18 cellular contexts compared by ENCODE assay signal in the genomic region with DNA sequence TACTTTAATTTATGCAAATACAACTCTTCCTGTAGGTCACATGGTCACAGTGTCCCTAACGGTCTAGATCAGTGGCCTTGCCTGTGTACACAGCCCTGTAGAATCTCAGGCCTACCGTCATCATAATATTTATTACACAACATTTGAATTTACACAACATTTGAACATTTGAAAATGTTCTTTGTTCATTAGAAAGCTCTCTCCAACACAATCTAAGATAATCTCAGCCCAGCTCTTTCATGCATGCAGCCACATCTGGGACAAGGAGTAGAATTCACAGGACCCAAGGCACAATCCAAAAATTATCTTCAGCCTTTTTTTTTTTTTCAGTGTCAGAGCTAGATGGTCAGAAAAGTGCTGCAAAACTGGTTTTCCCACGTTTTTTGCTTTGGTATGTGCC.
DNase-seq lines count a peak whose midpoint lies in the region; ATAC-seq, FAIRE-seq and TF ChIP-seq lines count a peak whose summit lies in the region.
"Had no signal": no experiment of that assay in that cellular context is flagged by ENCODE, and none has a peak within 500 bp of the region (broad histone marks: within the 10 kb centered on the region; RNA-seq: fewer than 3 reads in every experiment).

No MANE protein-coding gene starts in this region.

- H3K27me3 Mint-ChIP-seq in astrocyte (ENCODE audit: low read depth, unreplicated experiment) = no peaks in the 10 kb centered on the region
- H3K27me3 Mint-ChIP-seq in mesothelial cell of epicardium (ENCODE audit: low read depth) = no peaks in the 10 kb centered on the region
- no peaks in the 10 kb centered on the region for H3K27me3 Mint-ChIP-seq in type B pancreatic cell
- H3K27me3 Mint-ChIP-seq in activated CD8-positive, alpha-beta T cell treated with anti-CD3 and anti-CD28 coated beads, Interleukin-2, amount 10 ng/mL, durations not matched to agents 7 days and 5 days (ENCODE audit: low read depth) = no peaks in the 10 kb centered on the region
- H3K27me3 Mint-ChIP-seq: CD8-positive, alpha-beta memory T cell had no signal

- H3K9me2 ChIP-seq in SK-N-SH (no peaks in the 10 kb centered on the region), hepatocyte (replicated peaks; ENCODE audit: insufficient read depth) (no peaks in the 10 kb centered on the region)

- H3K27ac ChIP-seq in SK-N-SH (ENCODE audit: low read depth in 2 of 2, low read length in 1 of 2) (peak overlapping the region in 1 of 2 experiments; percentile 87; a peak in 1 of 4 replicates), astrocyte (ENCODE audit: low read depth, low read length) (peak overlapping the region; percentile 49), hepatocyte (no peak overlapping the region)
- H3K27ac ChIP-seq: 22Rv1, BLaER1 had no signal

- H3K27me3 ChIP-seq in SK-N-SH (ENCODE audit: insufficient read depth) (no peaks in the 10 kb centered on the region), astrocyte (ENCODE audit: insufficient read depth, low read length) (no peaks in the 10 kb centered on the region), hepatocyte (no peaks in the 10 kb centered on the region)
- H3K27me3 ChIP-seq: BLaER1 had no signal

- H3K36me3 ChIP-seq in SK-N-SH (replicated peaks in 1 of 2; ENCODE audit: control insufficient read depth in 1 of 2, insufficient read depth in 2 of 2, low read length in 1 of 2) (no peaks in the 10 kb centered on the region), astrocyte (ENCODE audit: insufficient read depth, low read length) (no peaks in the 10 kb centered on the region), hepatocyte (replicated peaks; ENCODE audit: insufficient read depth, low read depth) (no peaks in the 10 kb centered on the region)
- H3K36me3 ChIP-seq: BLaER1 had no signal

- H3K4me3 ChIP-seq in SK-N-SH (ENCODE audit: low read depth in 2 of 2, low read length in 1 of 2) = no peak overlapping the region
- no peak overlapping the region for H3K4me3 ChIP-seq in astrocyte (ENCODE audit: insufficient read depth, low read depth, low read length)
- no peak overlapping the region for H3K4me3 ChIP-seq in hepatocyte
- H3K4me3 ChIP-seq: BLaER1, GM23338 had no signal

- no peak overlapping the region for H3K4me2 ChIP-seq in SK-N-SH
- H3K4me2 ChIP-seq in astrocyte (ENCODE audit: low read length) = no peak overlapping the region
- no peak overlapping the region for H3K4me2 ChIP-seq in hepatocyte
- H3K4me2 ChIP-seq: BLaER1, GM23338 had no signal

- TF ChIP-seq EP300 in SK-N-SH (IDR thresholded peaks at IDR 0.05; ENCODE audit: borderline replicate concordance in 1 of 2, low read depth in 1 of 2, low read length in 1 of 2) = no peak

- FAIRE-seq in astrocyte (lab: Jason Lieb, UNC) = no peak
- FAIRE-seq: GM18507, HepG2, HTR-8/SVneo had no signal

- ATAC-seq in SK-N-SH treated with all-trans-retinoic acid at 6 μM for 48 hours (no peak), HG02763 (IDR thresholded peaks at IDR 0.05; ENCODE audit: unreplicated experiment) (no peak)
- no peak for ATAC-seq in activated CD8-positive, alpha-beta T cell treated with anti-CD3 and anti-CD28 coated beads, Interleukin-2, amount 10 ng/mL, durations not matched to agents 7 days and 5 days
- ATAC-seq: GM23338, HepG2 had no signal

- H3K4me1 Mint-ChIP-seq in astrocyte (ENCODE audit: low read depth, unreplicated experiment) (peaks cover 38% of the 10 kb centered on the region), mesothelial cell of epicardium (peaks cover 35% of the 10 kb centered on the region), type B pancreatic cell (ENCODE audit: unreplicated experiment) (peaks cover 17% of the 10 kb centered on the region)
- no peaks in the 10 kb centered on the region for H3K4me1 Mint-ChIP-seq in activated CD8-positive, alpha-beta T cell treated with anti-CD3 and anti-CD28 coated beads, Interleukin-2, amount 10 ng/mL, durations not matched to agents 7 days and 5 days (ENCODE audit: low read depth)
- H3K4me1 Mint-ChIP-seq: CD8-positive, alpha-beta memory T cell had no signal

- WGBS in SK-N-SH (ENCODE audit: low lambda C conversion rate) = 64% methylated on average over 3 of the region's 3 CpGs
- 61% methylated on average over 3 of the region's 3 CpGs for WGBS in hepatocyte (ENCODE audit: low lambda C conversion rate, missing lambda C conversion rate)

- H3K36me3 Mint-ChIP-seq in astrocyte (ENCODE audit: low read depth, unreplicated experiment) = no peaks in the 10 kb centered on the region
- no peaks in the 10 kb centered on the region for H3K36me3 Mint-ChIP-seq in mesothelial cell of epicardium
- H3K36me3 Mint-ChIP-seq in type B pancreatic cell = no peaks in the 10 kb centered on the region
- H3K36me3 Mint-ChIP-seq in activated CD8-positive, alpha-beta T cell treated with anti-CD3 and anti-CD28 coated beads, Interleukin-2, amount 10 ng/mL, durations not matched to agents 7 days and 5 days (ENCODE audit: low read depth) = no peaks in the 10 kb centered on the region
- H3K36me3 Mint-ChIP-seq: CD8-positive, alpha-beta memory T cell had no signal

- TF ChIP-seq RAD21 in SK-N-SH (IDR thresholded peaks at IDR 0.05; ENCODE audit: low read length) = no peak

- CTCF ChIA-PET in SK-N-SH (lab: Yijun Ruan, JAX) = interaction anchor here (0.9 kb wide), 1 partner anchor 10 kb away, joined by 3 read pairs; no protein-coding TSS in a partner anchor
- CTCF ChIA-PET in activated CD8-positive, alpha-beta T cell treated with anti-CD3 and anti-CD28 coated beads, Interleukin-2, amount 10 ng/mL, durations not matched to agents 7 days and 5 days (lab: Charles Lee) = no interaction called here

- H3K9me3 Mint-ChIP-seq in astrocyte (ENCODE audit: unreplicated experiment) (no peaks in the 10 kb centered on the region), mesothelial cell of epicardium (peaks cover 5% of the 10 kb centered on the region), type B pancreatic cell (peaks cover 4% of the 10 kb centered on the region)
- H3K9me3 Mint-ChIP-seq in activated CD8-positive, alpha-beta T cell treated with anti-CD3 and anti-CD28 coated beads, Interleukin-2, amount 10 ng/mL, durations not matched to agents 7 days and 5 days (ENCODE audit: insufficient read depth) = no peaks in the 10 kb centered on the region
- H3K9me3 Mint-ChIP-seq: GM23338 had no signal

- H2AFZ ChIP-seq in SK-N-SH (ENCODE audit: low read depth) = 0 out of 2 replicates have a peak overlapping the region, but pooled peaks have one; percentile 44
- no peak overlapping the region for H2AFZ ChIP-seq in astrocyte (ENCODE audit: low read depth, low read length)
- no peak overlapping the region for H2AFZ ChIP-seq in hepatocyte
- H2AFZ ChIP-seq: GM23338 had no signal

- peak overlapping the region; percentile 49 for H3K27ac Mint-ChIP-seq in astrocyte (ENCODE audit: unreplicated experiment)
- peak overlapping the region; percentile 72 for H3K27ac Mint-ChIP-seq in mesothelial cell of epicardium
- peak overlapping the region; percentile 16 for H3K27ac Mint-ChIP-seq in type B pancreatic cell
- no peak overlapping the region for H3K27ac Mint-ChIP-seq in activated CD8-positive, alpha-beta T cell treated with anti-CD3 and anti-CD28 coated beads, Interleukin-2, amount 10 ng/mL, durations not matched to agents 7 days and 5 days
- H3K27ac Mint-ChIP-seq: CD8-positive, alpha-beta memory T cell; GM23338 had no signal

- DNase-seq in SK-N-SH (no peak), astrocyte (ENCODE audit: low read depth) (no peak), mesothelial cell of epicardium (ENCODE audit: low spot score in 2 of 2, unreplicated experiment in 2 of 2) (no peak), type B pancreatic cell (ENCODE audit: extremely low spot score, unreplicated experiment) (no peak), hepatocyte (ENCODE audit: low spot score) (no peak)
- no peak for DNase-seq in activated CD8-positive, alpha-beta T cell treated with anti-CD3 and anti-CD28 coated beads, Interleukin-2, amount 10 ng/mL, durations not matched to agents 7 days and 5 days
- DNase-seq: AML-193; CD8-positive, alpha-beta memory T cell; DMS 273 treated with DMSO at 0.1 percent for 48 hours; H7 had no signal

- H3K4me1 ChIP-seq in SK-N-SH (ENCODE audit: control insufficient read depth in 1 of 2, insufficient read depth in 2 of 2, low read depth in 1 of 2, low read length in 1 of 2) = peaks cover 0 to 20% of the 10 kb centered on the region in 2 experiments; a peak in 1 of 4 replicates
- H3K4me1 ChIP-seq in astrocyte (ENCODE audit: insufficient read depth, low read length) = peaks cover 25% of the 10 kb centered on the region
- no peaks in the 10 kb centered on the region for H3K4me1 ChIP-seq in hepatocyte (ENCODE audit: insufficient read depth)
- H3K4me1 ChIP-seq: BLaER1 had no signal

- TF ChIP-seq CTCF in SK-N-SH (IDR thresholded peaks at IDR 0.05) (no peak), astrocyte (IDR thresholded peaks at IDR 0.05; ENCODE audit: insufficient read depth, low read depth, low read length) (no peak), mesothelial cell of epicardium (IDR thresholded peaks at IDR 0.05; ENCODE audit: unreplicated experiment) (no peak), type B pancreatic cell (conservative IDR thresholded peaks at IDR 0.05) (no peak), hepatocyte (IDR thresholded peaks at IDR 0.05; ENCODE audit: poor library complexity) (no peak)

- H3F3A ChIP-seq in SK-N-SH (replicated peaks; ENCODE audit: insufficient read depth) = peaks cover 28% of the 10 kb centered on the region

- H3K9me3 ChIP-seq in SK-N-SH (no peaks in the 10 kb centered on the region), astrocyte (ENCODE audit: insufficient read depth, low read depth, low read length) (no peaks in the 10 kb centered on the region), hepatocyte (ENCODE audit: low read depth) (no peaks in the 10 kb centered on the region)
- H3K9me3 ChIP-seq: BLaER1 had no signal

- H3K9ac ChIP-seq in SK-N-SH = no peak overlapping the region
- H3K9ac ChIP-seq in astrocyte (ENCODE audit: low read length) = no peak overlapping the region
- H3K9ac ChIP-seq: BLaER1 had no signal

- POLR2A ChIA-PET in SK-N-SH (lab: Yijun Ruan, JAX) = no interaction called here
- POLR2A ChIA-PET in activated CD8-positive, alpha-beta T cell treated with anti-CD3 and anti-CD28 coated beads, Interleukin-2, amount 10 ng/mL, durations not matched to agents 7 days and 5 days (lab: Charles Lee) = no interaction called here

- H3K79me2 ChIP-seq in SK-N-SH (ENCODE audit: insufficient read depth) (no peaks in the 10 kb centered on the region), astrocyte (ENCODE audit: insufficient read depth, low read length) (no peaks in the 10 kb centered on the region), hepatocyte (no peaks in the 10 kb centered on the region)

- H4K20me1 ChIP-seq in SK-N-SH (ENCODE audit: insufficient read depth) (no peaks in the 10 kb centered on the region), astrocyte (ENCODE audit: insufficient read depth, low read length) (no peaks in the 10 kb centered on the region), hepatocyte (ENCODE audit: insufficient read depth, poor library complexity, severe bottlenecking) (no peaks in the 10 kb centered on the region)
- H4K20me1 ChIP-seq: BLaER1 had no signal

- H3K4me3 Mint-ChIP-seq in astrocyte (ENCODE audit: unreplicated experiment) = no peak overlapping the region
- H3K4me3 Mint-ChIP-seq in mesothelial cell of epicardium = no peak overlapping the region
- peak overlapping the region; percentile 2 for H3K4me3 Mint-ChIP-seq in type B pancreatic cell
- no peak overlapping the region for H3K4me3 Mint-ChIP-seq in activated CD8-positive, alpha-beta T cell treated with anti-CD3 and anti-CD28 coated beads, Interleukin-2, amount 10 ng/mL, durations not matched to agents 7 days and 5 days
- H3K4me3 Mint-ChIP-seq: CD8-positive, alpha-beta memory T cell; GM23338 had no signal
